In the genomic region with DNA sequence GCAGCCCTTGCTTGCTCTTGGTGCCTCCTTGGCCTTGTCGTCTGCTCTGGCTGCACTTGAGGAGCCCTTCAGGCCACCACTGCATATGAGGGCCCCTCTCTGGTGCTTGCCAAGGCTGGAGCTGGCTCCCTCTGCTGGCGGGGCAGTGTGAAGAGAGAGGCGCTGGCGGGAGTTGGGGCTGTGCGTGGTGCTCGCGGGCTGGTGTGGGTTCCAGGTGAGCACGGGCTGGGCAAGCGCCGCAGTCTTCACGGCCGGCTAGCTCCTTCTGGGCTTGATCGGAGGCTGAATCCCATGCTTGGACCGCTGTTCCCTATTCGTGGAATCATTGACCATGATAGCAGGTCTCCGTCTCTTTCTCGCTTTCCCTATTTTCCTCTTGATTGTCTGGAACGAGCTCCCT, we compare ENCODE assay signal across 31 cellular contexts.
"Had no signal": no experiment of that assay in that cellular context is flagged by ENCODE, and none has a peak within 500 bp of the region (broad histone marks: within the 10 kb centered on the region; RNA-seq: fewer than 3 reads in every experiment).

No MANE protein-coding gene starts in this region.

- H3K27me3 Mint-ChIP-seq: activated CD4-positive, alpha-beta T cell treated with anti-CD3 and anti-CD28 coated beads, Interleukin-2, amount 10 ng/mL, durations not matched to agents 7 days and 5 days; activated CD8-positive, alpha-beta T cell treated with anti-CD3 and anti-CD28 coated beads for 36 hours; activated T-helper 17 cell treated with anti-CD3 and anti-CD28 coated beads, Interleukin-2, amount 50 U/mL, for 72 hours; central memory CD8-positive, alpha-beta T cell; naive B cell; stimulated activated memory B cell treated with anti-CD40 and anti-IgM and Interleukin-4, amounts not matched to agents 10 μg/mL and 1 μg/mL and 100 μg/mL, for 72 hours; stimulated activated naive CD8-positive, alpha-beta T cell treated with anti-CD3 and anti-CD28 coated beads, Interleukin-15, amount 100 ng/mL, for 72 hours had no signal

- ATAC-seq: activated CD8-positive, alpha-beta T cell treated with anti-CD3 and anti-CD28 coated beads for 36 hours; activated naive CD4-positive, alpha-beta T cell treated with anti-CD3 and anti-CD28 coated beads, Interleukin-2, amount 50 U/mL, for 72 hours; activated T-cell treated with anti-CD3 and anti-CD28 coated beads, Interleukin-2, amount 50 U/mL, for 4 hours; activated T-helper 17 cell treated with anti-CD3 and anti-CD28 coated beads, Interleukin-2, amount 50 U/mL, for 72 hours; gastrocnemius medialis; left colon; psoas muscle; stimulated activated memory B cell treated with anti-CD40 and anti-IgM and Interleukin-4, amounts not matched to agents 10 μg/mL and 1 μg/mL and 100 μg/mL, for 72 hours; stimulated activated naive CD8-positive, alpha-beta T cell treated with anti-CD3 and anti-CD28 coated beads, Interleukin-15, amount 100 ng/mL, for 72 hours had no signal

- H3K4me1 Mint-ChIP-seq: activated CD4-positive, alpha-beta T cell treated with anti-CD3 and anti-CD28 coated beads, Interleukin-2, amount 10 ng/mL, durations not matched to agents 7 days and 5 days; central memory CD8-positive, alpha-beta T cell; mesothelial cell of epicardium; stimulated activated memory B cell treated with anti-CD40 and anti-IgM and Interleukin-4, amounts not matched to agents 10 μg/mL and 1 μg/mL and 100 μg/mL, for 72 hours; stimulated activated naive CD8-positive, alpha-beta T cell treated with anti-CD3 and anti-CD28 coated beads, Interleukin-15, amount 100 ng/mL, for 72 hours had no signal

- H3K4me1 ChIP-seq: gastrocnemius medialis, parathyroid adenoma, psoas muscle, sigmoid colon, thyroid gland, upper lobe of left lung had no signal

- H3K4me3 Mint-ChIP-seq: activated CD4-positive, alpha-beta T cell treated with anti-CD3 and anti-CD28 coated beads, Interleukin-2, amount 10 ng/mL, durations not matched to agents 7 days and 5 days; activated CD8-positive, alpha-beta T cell treated with anti-CD3 and anti-CD28 coated beads for 36 hours; activated T-cell treated with anti-CD3 and anti-CD28 coated beads, Interleukin-2, amount 50 U/mL, for 4 hours; activated T-helper 17 cell treated with anti-CD3 and anti-CD28 coated beads, Interleukin-2, amount 50 U/mL, for 72 hours; central memory CD8-positive, alpha-beta T cell; mesothelial cell of epicardium; naive B cell; stimulated activated memory B cell treated with anti-CD40 and anti-IgM and Interleukin-4, amounts not matched to agents 10 μg/mL and 1 μg/mL and 100 μg/mL, for 72 hours; stimulated activated naive CD8-positive, alpha-beta T cell treated with anti-CD3 and anti-CD28 coated beads, Interleukin-15, amount 100 ng/mL, for 72 hours had no signal

- H3K9me3 ChIP-seq: gastrocnemius medialis, psoas muscle, sigmoid colon, thyroid gland, upper lobe of left lung had no signal

- H3K36me3 ChIP-seq: gastrocnemius medialis, sigmoid colon, thyroid gland, upper lobe of left lung had no signal

- H3K27ac Mint-ChIP-seq: activated CD4-positive, alpha-beta T cell treated with anti-CD3 and anti-CD28 coated beads, Interleukin-2, amount 10 ng/mL, durations not matched to agents 7 days and 5 days; activated CD8-positive, alpha-beta T cell treated with anti-CD3 and anti-CD28 coated beads for 36 hours; activated naive CD4-positive, alpha-beta T cell treated with anti-CD3 and anti-CD28 coated beads, Interleukin-2, amount 50 U/mL, for 72 hours; activated T-helper 17 cell treated with anti-CD3 and anti-CD28 coated beads, Interleukin-2, amount 50 U/mL, for 72 hours; mesothelial cell of epicardium; naive B cell; stimulated activated memory B cell treated with anti-CD40 and anti-IgM and Interleukin-4, amounts not matched to agents 10 μg/mL and 1 μg/mL and 100 μg/mL, for 72 hours had no signal

- H3K4me3 ChIP-seq: gastrocnemius medialis, psoas muscle, sigmoid colon, thyroid gland, upper lobe of left lung had no signal

- H3K79me2 ChIP-seq: parathyroid adenoma had no signal

- H2AFZ ChIP-seq: parathyroid adenoma had no signal

- H3K27me3 ChIP-seq: gastrocnemius medialis, sigmoid colon, thyroid gland, upper lobe of left lung had no signal

- H3K27ac ChIP-seq: gastrocnemius medialis, parathyroid adenoma, psoas muscle, sigmoid colon, thyroid gland, upper lobe of left lung had no signal

- DNase-seq: activated CD4-positive, alpha-beta T cell treated with anti-CD3 and anti-CD28 coated beads for 1 hour; activated CD4-positive, alpha-beta T cell treated with anti-CD3 and anti-CD28 coated beads, Interleukin-2, amount 10 ng/mL, durations not matched to agents 7 days and 5 days; activated CD8-positive, alpha-beta T cell treated with anti-CD3 and anti-CD28 coated beads for 36 hours; activated naive CD4-positive, alpha-beta T cell; activated T-cell treated with anti-CD3 and anti-CD28 coated beads, Interleukin-2, amount 50 U/mL, for 4 hours; dermis blood vessel endothelial cell; effector CD4-positive, alpha-beta T cell; gastrocnemius medialis; glutamatergic neuron; left colon; mammary epithelial cell; naive B cell; sigmoid colon; small intestine; stimulated activated CD4-positive, alpha-beta T cell treated with anti-CD3 and anti-CD28 coated beads, Interleukin-4, amount 100 ng/mL, for 4 hours; stimulated activated CD8-positive, alpha-beta memory T cell treated with anti-CD3 and anti-CD28 coated beads, Interleukin-4, amount 100 ng/mL, for 48 hours; stimulated activated naive CD8-positive, alpha-beta T cell treated with anti-CD3 and anti-CD28 coated beads, Interleukin-15, amount 100 ng/mL, for 72 hours; substantia nigra; T-helper 2 cell; thyroid gland had no signal

- FAIRE-seq: bronchial epithelial cell, colon, keratinocyte, small intestine had no signal

- H3K9ac ChIP-seq: parathyroid adenoma had no signal
